22 cellular contexts compared by ENCODE assay signal in genomic region chr7:29320577-29320976, GRCh38.
DNase-seq lines count a peak whose midpoint lies in the region; ATAC-seq, FAIRE-seq and TF ChIP-seq lines count a peak whose summit lies in the region.
"Had no signal": no experiment of that assay in that cellular context is flagged by ENCODE, and none has a peak within 500 bp of the region (broad histone marks: within the 10 kb centered on the region; RNA-seq: fewer than 3 reads in every experiment).

No MANE protein-coding gene starts in this region.

- no peak overlapping the region for H2AK5ac ChIP-seq in H1 (ENCODE audit: low read depth, low read length)

- 0 out of 2 replicates have a peak overlapping the region, but pooled peaks have one; percentile 87 for H2BK20ac ChIP-seq in H1 (ENCODE audit: low read length)

- no peak overlapping the region for H2BK120ac ChIP-seq in H1 (replicated peaks; ENCODE audit: low read depth, low read length)

- H3K79me2 ChIP-seq in H1 (ENCODE audit: control insufficient read depth in 1 of 2, insufficient read depth in 2 of 2, low read length in 2 of 2), result no peaks in the 10 kb centered on the region

- no peak overlapping the region for H2BK5ac ChIP-seq in H1 (ENCODE audit: low read depth, low read length)

- H2BK12ac ChIP-seq in H1 (ENCODE audit: low read depth, low read length), result no peak overlapping the region

- no peak overlapping the region for H3K14ac ChIP-seq in H1 (ENCODE audit: insufficient read length)

- no peak for DNase-seq in H1 (ENCODE audit: low read depth in 1 of 2, low spot score in 2 of 2)
- no peak for DNase-seq in stimulated activated naive CD8-positive, alpha-beta T cell treated with anti-CD3 and anti-CD28 coated beads, Interleukin-15, Interleukin-2, amounts not matched to agents 100 U/mL and 50 U/mL, for 24 hours
- DNase-seq in HPDE6-E6E7 (ENCODE audit: extremely low spot score), result no peak
- DNase-seq: CD4-positive, CD25-positive, alpha-beta regulatory T cell; DMS153; DND-41; H9; NCI-H1436 treated with DMSO at 0.1 percent for 48 hours; NCI-H187 treated with DMSO at 0.1 percent for 48 hours; NCI-H2107; NCI-H524; NCI-H774; NK-92 treated with Interleukin-12 subunit alpha and Interleukin-12 subunit beta, amount 100 ng/mL, for 24 hours; PC-3 had no signal

- no peaks in the 10 kb centered on the region for H3K9me3 ChIP-seq in KOPT-K1 (ENCODE audit: insufficient read depth, low read length, poor library complexity, severe bottlenecking)
- H3K9me3 ChIP-seq in H1 (ENCODE audit: insufficient read depth in 2 of 2, low read depth in 1 of 2, low read length in 1 of 2), result no peaks in the 10 kb centered on the region
- H3K9me3 ChIP-seq: BE2C, SK-N-SH had no signal

- no peaks in the 10 kb centered on the region for H3K27me3 ChIP-seq in H1 (replicated peaks in 1 of 4; ENCODE audit: control insufficient read depth in 3 of 4, extremely low read depth in 1 of 4, insufficient read depth in 3 of 4, low read length in 3 of 4)
- H3K27me3 ChIP-seq: BE2C had no signal

- H3K79me1 ChIP-seq in H1 (ENCODE audit: low read depth, low read length), result no peaks in the 10 kb centered on the region

- H3K4me1 ChIP-seq in H1 (replicated peaks in 1 of 4; ENCODE audit: control insufficient read depth in 3 of 4, insufficient read depth in 4 of 4, low read length in 3 of 4), result peaks cover 0 to 10% (median 8%) of the 10 kb centered on the region in 4 experiments; a peak in 4 of 7 replicates
- H3K4me1 ChIP-seq: BE2C had no signal

- CTCF ChIA-PET in H1 (lab: Charles Lee; ENCODE audit: partially characterized antibody), result interaction anchor here (0.7 to 1.3 kb wide), 2 partner anchors 80 to 164 kb away, joined by 3 to 4 read pairs; no protein-coding TSS in a partner anchor

- no peak overlapping the region for H4K91ac ChIP-seq in H1 (replicated peaks; ENCODE audit: insufficient read length, low read length)

- WGBS in H1 (ENCODE audit: extremely low coverage in 1 of 2, insufficient coverage in 1 of 2, insufficient read length in 1 of 2, insufficient replicate concordance in 2 of 2, low coverage in 1 of 2, low lambda C conversion rate in 2 of 2, missing lambda C conversion rate in 1 of 2), 2 experiments, result 87% methylated on average over 2 of the region's 2 CpGs; no CpG with 5 or more reads in 1 of the 2 experiments

- H3K56ac ChIP-seq in H1 (replicated peaks; ENCODE audit: insufficient read length, low read depth, low read length), result no peak overlapping the region

- no peak for TF ChIP-seq POLR2A in H1 (IDR thresholded peaks at IDR 0.05; ENCODE audit: control extremely low read depth in 1 of 2, low read depth in 2 of 2, low read length in 2 of 2)

- H3K4ac ChIP-seq in H1 (replicated peaks; ENCODE audit: insufficient read length, low read depth, low read length), result no peak overlapping the region

- H2BK15ac ChIP-seq in H1 (ENCODE audit: low read length), result no peak overlapping the region

- ATAC-seq in HG02642 (IDR thresholded peaks at IDR 0.05; ENCODE audit: poor library complexity, unreplicated experiment) (no peak), esophagus mucosa (no peak)
- ATAC-seq in stimulated activated naive CD8-positive, alpha-beta T cell treated with anti-CD3 and anti-CD28 coated beads, Interleukin-15, Interleukin-2, amounts not matched to agents 100 U/mL and 50 U/mL, for 24 hours, result no peak
- ATAC-seq: PC-3 had no signal

- no peak overlapping the region for H3K4me2 ChIP-seq in H1 (ENCODE audit: insufficient read depth in 1 of 2, low read depth in 2 of 2, low read length in 2 of 2)

- H3K27ac ChIP-seq in KOPT-K1 (ENCODE audit: low read depth, low read length, poor library complexity, severe bottlenecking), result peak overlapping the region; percentile 48
- peak overlapping the region; percentile 98 for H3K27ac ChIP-seq in angular gyrus (ENCODE audit: low read depth, low read length)
- H3K27ac ChIP-seq in H1 (ENCODE audit: low read depth, low read length), result no peak overlapping the region
- H3K27ac ChIP-seq in temporal lobe (ENCODE audit: low read depth, low read length), result peak overlapping the region; percentile 99
- H3K27ac ChIP-seq: HL-60 had no signal

- POLR2A ChIA-PET in H1 (lab: Charles Lee; ENCODE audit: partially characterized antibody), result no interaction called here

- no peak overlapping the region for H3K9ac ChIP-seq in H1 (replicated peaks in 1 of 4; ENCODE audit: extremely low read depth in 1 of 4, low read depth in 3 of 4, low read length in 3 of 4)
- H3K9ac ChIP-seq: SK-N-SH had no signal

- H3K23me2 ChIP-seq in H1 (ENCODE audit: low read depth, low read length), result no peaks in the 10 kb centered on the region

- H4K5ac ChIP-seq in H1 (ENCODE audit: insufficient read length, low read depth, low read length), result no peak overlapping the region

- H2AFZ ChIP-seq in H1 (ENCODE audit: low read length), result no peak overlapping the region

- no peak overlapping the region for H4K8ac ChIP-seq in H1 (ENCODE audit: extremely low read depth, insufficient read depth, low read length)

- no peak overlapping the region for H3K4me3 ChIP-seq in H1 (ENCODE audit: extremely low read depth in 1 of 4, insufficient read depth in 2 of 4, low read depth in 3 of 4, low read length in 4 of 4)

- TF ChIP-seq RAD21 in H1 (IDR thresholded peaks at IDR 0.05 in 1 of 2, conservative IDR thresholded peaks at IDR 0.05 in 1 of 2; ENCODE audit: low read depth in 2 of 2, low read length in 2 of 2), result no peak

- no peak for TF ChIP-seq EP300 in H1 (IDR thresholded peaks at IDR 0.05; ENCODE audit: borderline replicate concordance in 1 of 2, low read depth in 2 of 2, low read length in 2 of 2)

- no peaks in the 10 kb centered on the region for H4K20me1 ChIP-seq in H1 (replicated peaks in 1 of 2; ENCODE audit: control insufficient read depth in 1 of 2, insufficient read depth in 2 of 2, low read length in 2 of 2)

- no peak for FAIRE-seq in H1 (lab: Jason Lieb, UNC)

- no peak overlapping the region for H3K23ac ChIP-seq in H1 (ENCODE audit: insufficient read length)

- TF ChIP-seq CTCF in H1 (IDR thresholded peaks at IDR 0.05; ENCODE audit: control extremely low read depth in 1 of 3, insufficient read depth in 1 of 3, low read depth in 1 of 3, low read length in 3 of 3), result no peak

- no peaks in the 10 kb centered on the region for H3K36me3 ChIP-seq in KOPT-K1 (ENCODE audit: insufficient read depth, low read length)
- no peaks in the 10 kb centered on the region for H3K36me3 ChIP-seq in H1 (ENCODE audit: control insufficient read depth in 2 of 4, insufficient read depth in 4 of 4, low read length in 3 of 4)
- H3K36me3 ChIP-seq: BE2C had no signal

- H3K18ac ChIP-seq in H1 (ENCODE audit: extremely low read depth, low read length), result no peak overlapping the region

TF ChIP-seq in H1, 55 proteins besides CTCF, POLR2A, EP300 and RAD21 (continues in another document):
- TF ChIP-seq SUZ12 (IDR thresholded peaks at IDR 0.05; ENCODE audit: low read length), result no peak
- TF ChIP-seq FOSL1 (IDR thresholded peaks at IDR 0.05; ENCODE audit: insufficient read depth, low read depth, low read length), result no peak
- no peak for TF ChIP-seq NRF1 (IDR thresholded peaks at IDR 0.05; ENCODE audit: low read depth, low read length)
- TF ChIP-seq E2F6 (IDR thresholded peaks at IDR 0.05), result no peak
- TF ChIP-seq TEAD4 (IDR thresholded peaks at IDR 0.05; ENCODE audit: low read depth, low read length), result no peak
- TF ChIP-seq RXRA (IDR thresholded peaks at IDR 0.05; ENCODE audit: insufficient read depth, low read depth, low read length), result no peak
- no peak for TF ChIP-seq POLR2AphosphoS5 (IDR thresholded peaks at IDR 0.05; ENCODE audit: low read depth, low read length)
- TF ChIP-seq CTBP2 (IDR thresholded peaks at IDR 0.05; ENCODE audit: borderline replicate concordance, insufficient read depth, insufficient read length, low read length), result no peak
